Comparison of ENCODE assay signal across 20 cellular contexts in the genomic region with DNA sequence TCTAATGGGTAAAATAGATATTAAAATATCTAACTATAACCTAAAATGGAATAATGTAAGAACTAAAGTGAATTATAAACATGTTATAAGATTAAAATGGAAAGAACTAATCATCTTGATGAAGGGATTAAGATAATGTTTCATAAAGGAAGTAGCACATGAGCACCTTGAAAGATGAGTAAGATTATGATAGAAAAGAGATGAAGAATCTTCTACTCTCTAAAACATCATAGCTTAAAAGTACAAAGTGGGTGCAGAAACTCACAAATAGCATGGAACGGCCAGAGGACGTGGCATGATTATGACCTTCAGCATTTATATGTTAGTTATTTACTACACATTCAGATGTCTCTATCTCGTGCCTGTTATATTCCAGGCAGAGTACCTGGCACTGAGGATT.
DNase-seq lines count a peak whose midpoint lies in the region; ATAC-seq and FAIRE-seq lines count a peak whose summit lies in the region.
"Had no signal": no experiment of that assay in that cellular context is flagged by ENCODE, and none has a peak within 500 bp of the region (broad histone marks: within the 10 kb centered on the region; RNA-seq: fewer than 3 reads in every experiment).

No MANE protein-coding gene starts in this region.

- in situ Hi-C loops in GM23248 (cut with MboI): no loop called here

- no peak overlapping the region for H3K4me3 Mint-ChIP-seq in activated T-cell treated with anti-CD3 and anti-CD28 coated beads, Interleukin-2, amount 50 U/mL, for 4 hours
- H3K4me3 Mint-ChIP-seq: CD4-positive, CD25-positive, alpha-beta regulatory T cell had no signal

- no peaks in the 10 kb centered on the region for H3K27me3 ChIP-seq in GM23248 (replicated peaks; ENCODE audit: insufficient read depth)
- H3K27me3 ChIP-seq: BE2C, SJSA1 had no signal

- H3K36me3 Mint-ChIP-seq in activated T-cell treated with anti-CD3 and anti-CD28 coated beads, Interleukin-2, amount 50 U/mL, for 4 hours (ENCODE audit: insufficient read depth): no peaks in the 10 kb centered on the region
- H3K36me3 Mint-ChIP-seq: CD4-positive, CD25-positive, alpha-beta regulatory T cell had no signal

- ATAC-seq in activated T-cell treated with anti-CD3 and anti-CD28 coated beads, Interleukin-2, amount 50 U/mL, for 4 hours: peak; percentile 54 to 77
- ATAC-seq in stimulated activated naive CD8-positive, alpha-beta T cell treated with anti-CD3 and anti-CD28 coated beads, Interleukin-15, Interleukin-2, amounts not matched to agents 100 U/mL and 50 U/mL, for 24 hours: peak; percentile 26
- no peak for ATAC-seq in GM18907 (IDR thresholded peaks at IDR 0.05; ENCODE audit: unreplicated experiment)
- ATAC-seq: GM12878, Right ventricle myocardium inferior had no signal

- H3K4me2 ChIP-seq in GM23248 (ENCODE audit: unreplicated experiment): peak overlapping the region; percentile 75

- no peak overlapping the region for H3K9ac ChIP-seq in GM23248

- H3K79me2 ChIP-seq in GM23248 (ENCODE audit: insufficient read depth): no peaks in the 10 kb centered on the region

- peaks cover 44% of the 10 kb centered on the region for H3F3A ChIP-seq in GM23248 (ENCODE audit: insufficient read depth)

- no peaks in the 10 kb centered on the region for H3K27me3 Mint-ChIP-seq in activated T-cell treated with anti-CD3 and anti-CD28 coated beads, Interleukin-2, amount 50 U/mL, for 4 hours (ENCODE audit: low read depth)
- H3K27me3 Mint-ChIP-seq: CD4-positive, CD25-positive, alpha-beta regulatory T cell had no signal

- no peaks in the 10 kb centered on the region for H3K9me3 ChIP-seq in GM23248 (ENCODE audit: low read depth)
- H3K9me3 ChIP-seq: BE2C, HAP-1, SJSA1 had no signal

- DNase-seq in activated T-cell treated with anti-CD3 and anti-CD28 coated beads, Interleukin-2, amount 50 U/mL, for 4 hours: no peak
- DNase-seq in activated T-cell treated with anti-CD3 and anti-CD28 coated beads for 4 hours (no peak), GM23248 (no peak), RCC 7860 (ENCODE audit: low spot score) (no peak), GOT3 (lab: John Stamatoyannopoulos, UW) (no peak)
- no peak for DNase-seq in stimulated activated naive CD8-positive, alpha-beta T cell treated with anti-CD3 and anti-CD28 coated beads, Interleukin-15, Interleukin-2, amounts not matched to agents 100 U/mL and 50 U/mL, for 24 hours
- DNase-seq: BE2C; CD4-positive, CD25-positive, alpha-beta regulatory T cell; DMS79 treated with DMSO at 0.1 percent for 48 hours; Kasumi-1; NCI-H1417; NCI-H1694 treated with DMSO at 0.1 percent for 48 hours; NCI-H2081 treated with DMSO at 0.1 percent for 48 hours; NCI-H2171 treated with DMSO at 0.1 percent for 48 hours; NCI-H524 treated with DMSO at 0.1 percent for 48 hours had no signal

- peaks cover 24% of the 10 kb centered on the region for H3K4me1 Mint-ChIP-seq in activated T-cell treated with anti-CD3 and anti-CD28 coated beads, Interleukin-2, amount 50 U/mL, for 4 hours (ENCODE audit: low read depth)

- no peaks in the 10 kb centered on the region for H3K9me3 Mint-ChIP-seq in activated T-cell treated with anti-CD3 and anti-CD28 coated beads, Interleukin-2, amount 50 U/mL, for 4 hours

- no peaks in the 10 kb centered on the region for H4K20me1 ChIP-seq in GM23248 (ENCODE audit: insufficient read depth)

- FAIRE-seq in RCC 7860 (lab: Jason Lieb, UNC): peak; percentile 5
- FAIRE-seq: GM12878 had no signal

- no peak overlapping the region for H3K4me3 ChIP-seq in GM23248
- H3K4me3 ChIP-seq: GM12878, HAP-1, SJSA1 had no signal

- H3K27ac ChIP-seq in GM23248: peak overlapping the region; percentile 96; the same call in 1 of the 2 replicates
- H3K27ac ChIP-seq: SJSA1 had no signal

- no peaks in the 10 kb centered on the region for H3K9me2 ChIP-seq in GM23248 (ENCODE audit: insufficient read depth)

- H3K36me3 ChIP-seq in GM23248 (ENCODE audit: low read depth): no peaks in the 10 kb centered on the region
- H3K36me3 ChIP-seq: BE2C, HAP-1, SJSA1 had no signal

- H3K4me1 ChIP-seq in GM23248 (ENCODE audit: insufficient read depth): peaks cover 38% of the 10 kb centered on the region

- H2AFZ ChIP-seq in GM23248: no peak overlapping the region

- WGBS in GM23248 (ENCODE audit: low coverage in 1 of 2, low lambda C conversion rate in 2 of 2, missing lambda C conversion rate in 2 of 2), 2 experiments: 95 to 100% methylated on average over 3 of the region's 3 CpGs
